In genomic region chr19:29645911-29646310, GRCh38 we compare ENCODE assay signal across 1 cellular context.
TF ChIP-seq lines count a peak whose summit lies in the region.

No MANE protein-coding gene starts in this region.

TF ChIP-seq in K562, 482 proteins besides CTCF, POLR2A, EP300 and RAD21 (continued from another document and continues in another):
- TF ChIP-seq ZNF639 (CRISPR knock-in tag; conservative IDR thresholded peaks at IDR 0.05 in 1 of 2, IDR thresholded peaks at IDR 0.05 in 1 of 2) (0 out of 4 replicates have a peak, but pooled peaks of 1 of the 2 experiments have one; percentile 16), ZNF398 (CRISPR knock-in tag; IDR thresholded peaks at IDR 0.05) (no peak), GABPA (tag; conservative IDR thresholded peaks at IDR 0.05; ENCODE audit: low read depth) (0 out of 2 replicates have a peak, but pooled peaks have one; percentile 22), ESRRA (IDR thresholded peaks at IDR 0.05; ENCODE audit: borderline replicate concordance, low read depth) (peak; percentile 98), NR2C2 (CRISPR knock-in tag; IDR thresholded peaks at IDR 0.05) (no peak), NR2C2 (tag; IDR thresholded peaks at IDR 0.05) (0 out of 2 replicates have a peak, but pooled peaks have one; percentile 23), NR2F6 (CRISPR knock-in tag; IDR thresholded peaks at IDR 0.05) (no peak), AFF1 (IDR thresholded peaks at IDR 0.05; ENCODE audit: low read depth in 1 of 2, partially characterized antibody in 2 of 2) (no peak), MGA (IDR thresholded peaks at IDR 0.05) (peak; percentile 36; the same call in 1 of the 2 replicates), CTBP1 (IDR thresholded peaks at IDR 0.05; ENCODE audit: borderline replicate concordance) (peak; percentile 65), ZNF134 (CRISPR knock-in tag; conservative IDR thresholded peaks at IDR 0.05) (0 out of 2 replicates have a peak, but pooled peaks have one; percentile 7), ZBTB7A (IDR thresholded peaks at IDR 0.05; ENCODE audit: borderline replicate concordance, control insufficient read depth, low read depth, low read length) (no peak), ZNF766 (CRISPR knock-in tag; conservative IDR thresholded peaks at IDR 0.05) (0 out of 2 replicates have a peak, but pooled peaks have one; percentile 29), MYNN (IDR thresholded peaks at IDR 0.05) (no peak), MYNN (CRISPR knock-in tag; IDR thresholded peaks at IDR 0.05) (no peak), CEBPG (CRISPR knock-in tag; IDR thresholded peaks at IDR 0.05) (no peak), CEBPG (tag; conservative IDR thresholded peaks at IDR 0.05 in 1 of 2, IDR thresholded peaks at IDR 0.05 in 1 of 2) (peak in 1 of 2 experiments; percentile 45; a peak in 1 of 4 replicates), SMARCE1 (IDR thresholded peaks at IDR 0.05) (0 out of 2 replicates have a peak, but pooled peaks have one; percentile 21), ETV1 (tag; conservative IDR thresholded peaks at IDR 0.05; ENCODE audit: low read depth) (peak; percentile 69), NFIC (IDR thresholded peaks at IDR 0.05) (peak; percentile 38), AFF4 (CRISPR knock-in tag; IDR thresholded peaks at IDR 0.05) (no peak), ZNF175 (CRISPR knock-in tag; IDR thresholded peaks at IDR 0.05; ENCODE audit: low read depth) (0 out of 2 replicates have a peak, but pooled peaks have one; percentile 42), L3MBTL2 (IDR thresholded peaks at IDR 0.05) (peak; percentile 58), RBM25 (IDR thresholded peaks at IDR 0.05; ENCODE audit: low read depth, low read length, severe bottlenecking) (peak; percentile 64), ARID1B (IDR thresholded peaks at IDR 0.05) (peak; percentile 24; the same call in 1 of the 2 replicates), ZNF277 (CRISPR knock-in tag; IDR thresholded peaks at IDR 0.05; ENCODE audit: borderline replicate concordance) (no peak), NUFIP1 (IDR thresholded peaks at IDR 0.05; ENCODE audit: partially characterized antibody) (no peak), ZNF395 (CRISPR knock-in tag; IDR thresholded peaks at IDR 0.05) (peak; percentile 51; the same call in 1 of the 2 replicates), ZNF75A (CRISPR knock-in tag; IDR thresholded peaks at IDR 0.05) (peak; percentile 63; the same call in 1 of the 2 replicates)
